Comparison of ENCODE assay signal across 17 cellular contexts in genomic region chr6:475341-475740, GRCh38.
DNase-seq lines count a peak whose midpoint lies in the region; ATAC-seq and TF ChIP-seq lines count a peak whose summit lies in the region.
"Had no signal": no experiment of that assay in that cellular context is flagged by ENCODE, and none has a peak within 500 bp of the region (broad histone marks: within the 10 kb centered on the region; RNA-seq: fewer than 3 reads in every experiment).

No MANE protein-coding gene starts in this region.

- CTCF ChIA-PET in mammary epithelial cell (lab: Charles Lee; ENCODE audit: low non-redundant PET) = no interaction called here

- dilution Hi-C loops in mammary epithelial cell (cut with HindIII; ENCODE audit: low sequenced_read_pairs) = no loop called here

- no peaks in the 10 kb centered on the region for H4K20me1 ChIP-seq in mammary epithelial cell (ENCODE audit: insufficient read depth, low read length)

- no peak overlapping the region for H3K4me2 ChIP-seq in mammary epithelial cell (ENCODE audit: insufficient read depth, low read depth, low read length)

- H3K4me3 Mint-ChIP-seq in stimulated activated naive CD8-positive, alpha-beta T cell treated with anti-CD3 and anti-CD28 coated beads, Interleukin-15, Interleukin-2, amounts not matched to agents 100 ng/mL and 50 ng/mL, for 24 hours = peak overlapping the region; percentile 42
- peak overlapping the region; percentile 65 to 69 for H3K4me3 Mint-ChIP-seq in effector memory CD8-positive, alpha-beta T cell
- H3K4me3 Mint-ChIP-seq: HFFc6 had no signal

- H3K4me3 ChIP-seq in SJSA1 = no peak overlapping the region
- no peak overlapping the region for H3K4me3 ChIP-seq in mammary epithelial cell (replicated peaks in 1 of 3; ENCODE audit: insufficient read depth in 1 of 3, low read depth in 2 of 3, low read length in 3 of 3)
- H3K4me3 ChIP-seq: ascending aorta, mucosa of descending colon, ovary, sigmoid colon had no signal

- BruUV-seq in mammary epithelial cell (replicated peaks; lab: Mats Ljungman, UMichigan) = no TSS peak

- no peaks in the 10 kb centered on the region for H3K79me2 ChIP-seq in mammary epithelial cell (ENCODE audit: insufficient read depth, low read length)

- H3K36me3 Mint-ChIP-seq in stimulated activated naive CD8-positive, alpha-beta T cell treated with anti-CD3 and anti-CD28 coated beads, Interleukin-15, Interleukin-2, amounts not matched to agents 100 ng/mL and 50 ng/mL, for 24 hours (ENCODE audit: low read depth) = no peaks in the 10 kb centered on the region
- H3K36me3 Mint-ChIP-seq in effector memory CD8-positive, alpha-beta T cell (ENCODE audit: insufficient read depth) = no peaks in the 10 kb centered on the region

- H3K4me1 ChIP-seq in SJSA1 (replicated peaks) (peaks cover 29% of the 10 kb centered on the region), mammary epithelial cell (ENCODE audit: insufficient read depth, low read length) (no peaks in the 10 kb centered on the region)
- H3K4me1 ChIP-seq: ascending aorta, sigmoid colon had no signal

- no peaks in the 10 kb centered on the region for H3K27me3 ChIP-seq in SJSA1 (replicated peaks)
- no peaks in the 10 kb centered on the region for H3K27me3 ChIP-seq in mammary epithelial cell (ENCODE audit: insufficient read depth, low read length)
- H3K27me3 ChIP-seq: ascending aorta, ovary had no signal

- TF ChIP-seq CTCF in mammary epithelial cell (conservative IDR thresholded peaks at IDR 0.05 in 1 of 2, IDR thresholded peaks at IDR 0.05 in 1 of 2; ENCODE audit: extremely low read depth in 1 of 2, insufficient read depth in 1 of 2, low read depth in 1 of 2, low read length in 2 of 2) (no peak), GM10266 (IDR thresholded peaks at IDR 0.05; ENCODE audit: control insufficient read depth, insufficient read depth, low read depth, missing control alignments) (no peak)

- H2AFZ ChIP-seq in mammary epithelial cell (ENCODE audit: low read depth, low read length) = no peak overlapping the region

- H3K9ac ChIP-seq in mammary epithelial cell (ENCODE audit: insufficient read depth, low read length) = no peak overlapping the region

- H3K9me3 Mint-ChIP-seq in stimulated activated naive CD8-positive, alpha-beta T cell treated with anti-CD3 and anti-CD28 coated beads, Interleukin-15, Interleukin-2, amounts not matched to agents 100 ng/mL and 50 ng/mL, for 24 hours = no peaks in the 10 kb centered on the region
- no peaks in the 10 kb centered on the region for H3K9me3 Mint-ChIP-seq in effector memory CD8-positive, alpha-beta T cell
- H3K9me3 Mint-ChIP-seq: HFFc6 had no signal

- H3K9me3 ChIP-seq in SJSA1 (replicated peaks) = no peaks in the 10 kb centered on the region
- H3K9me3 ChIP-seq in mammary epithelial cell (replicated peaks; ENCODE audit: insufficient read depth, low read length) = no peaks in the 10 kb centered on the region
- H3K9me3 ChIP-seq: ascending aorta, mucosa of descending colon, ovary, sigmoid colon had no signal

- H3K27ac Mint-ChIP-seq in stimulated activated naive CD8-positive, alpha-beta T cell treated with anti-CD3 and anti-CD28 coated beads, Interleukin-15, Interleukin-2, amounts not matched to agents 100 ng/mL and 50 ng/mL, for 24 hours = peak overlapping the region; percentile 80
- H3K27ac Mint-ChIP-seq in effector memory CD8-positive, alpha-beta T cell = peak overlapping the region; percentile 7 to 51
- H3K27ac Mint-ChIP-seq: HFFc6 had no signal

- ATAC-seq in stimulated activated naive CD8-positive, alpha-beta T cell treated with anti-CD3 and anti-CD28 coated beads, Interleukin-15, Interleukin-2, amounts not matched to agents 100 U/mL and 50 U/mL, for 24 hours = no peak
- no peak for ATAC-seq in effector memory CD8-positive, alpha-beta T cell (replicated peaks)
- no peak for ATAC-seq in GM21825 (IDR thresholded peaks at IDR 0.05; ENCODE audit: unreplicated experiment)
- ATAC-seq: Panc1 had no signal

- no peaks in the 10 kb centered on the region for H3K36me3 ChIP-seq in SJSA1
- no peaks in the 10 kb centered on the region for H3K36me3 ChIP-seq in mammary epithelial cell (ENCODE audit: insufficient read depth, low read length)
- H3K36me3 ChIP-seq: ascending aorta, ovary, sigmoid colon, WERI-Rb-1 had no signal

- intact Hi-C loops in mammary epithelial cell (cut with micrococcal nuclease) = no loop called here

- H3K27ac ChIP-seq in SJSA1 = peak overlapping the region; percentile 76
- H3K27ac ChIP-seq in mammary epithelial cell (ENCODE audit: insufficient read depth, low read depth, low read length) = no peak overlapping the region
- H3K27ac ChIP-seq: ascending aorta, ovary, sigmoid colon, WERI-Rb-1 had no signal

- H3K27me3 Mint-ChIP-seq in stimulated activated naive CD8-positive, alpha-beta T cell treated with anti-CD3 and anti-CD28 coated beads, Interleukin-15, Interleukin-2, amounts not matched to agents 100 ng/mL and 50 ng/mL, for 24 hours = no peaks in the 10 kb centered on the region
- no peaks in the 10 kb centered on the region for H3K27me3 Mint-ChIP-seq in effector memory CD8-positive, alpha-beta T cell

- whole genome bisulfite sequencing in mammary epithelial cell (ENCODE audit: low coverage, missing lambda C conversion rate) = 96% methylated on average over 14 of the region's 14 CpGs

- H3K4me1 Mint-ChIP-seq in stimulated activated naive CD8-positive, alpha-beta T cell treated with anti-CD3 and anti-CD28 coated beads, Interleukin-15, Interleukin-2, amounts not matched to agents 100 ng/mL and 50 ng/mL, for 24 hours (ENCODE audit: low read depth) = peaks cover 70% of the 10 kb centered on the region
- H3K4me1 Mint-ChIP-seq in effector memory CD8-positive, alpha-beta T cell (ENCODE audit: low read depth in 2 of 2) = peaks cover 22 to 28% of the 10 kb centered on the region in 2 donors

- in situ Hi-C loops in mammary epithelial cell (cut with MboI; ENCODE audit: low sequenced_read_pairs in 2 of 2) = no loop called here

- DNase-seq in stimulated activated naive CD8-positive, alpha-beta T cell treated with anti-CD3 and anti-CD28 coated beads, Interleukin-15, Interleukin-2, amounts not matched to agents 100 U/mL and 50 U/mL, for 24 hours = no peak
- DNase-seq in SJSA1 (ENCODE audit: low read depth in 1 of 2, low spot score in 2 of 2) (no peak), mammary epithelial cell (no peak), GM10266 (ENCODE audit: extremely low spot score) (no peak)
- DNase-seq in effector memory CD8-positive, alpha-beta T cell = no peak
- DNase-seq: HFFc6, NCI-H2107, NCI-H526 treated with DMSO at 0.1 percent for 48 hours, ovary, sigmoid colon, SW 1271, WERI-Rb-1 had no signal
